Comparison of ENCODE assay signal across 29 cellular contexts in genomic region chr3:49079270-49079669, GRCh38. TPM values are rescaled to one million over a fixed set of nuclear protein-coding genes. Genes with fewer than 3 reads are reported as not detected.
"Had no signal": no experiment of that assay in that cellular context is flagged by ENCODE, and none has a peak within 500 bp of the region (broad histone marks: within the 10 kb centered on the region; RNA-seq: fewer than 3 reads in every experiment).

No MANE protein-coding gene starts in this region.

- H3K4me1 Mint-ChIP-seq: mesothelial cell of epicardium, nephron progenitor cell, neural progenitor cell had no signal

- ATAC-seq: natural killer cell; sciatic nerve; stimulated activated naive B cell treated with anti-CD40 and anti-IgM and Interleukin-4, amounts not matched to agents 10 μg/mL and 1 μg/mL and 100 μg/mL, for 72 hours; stimulated activated naive CD8-positive, alpha-beta T cell treated with anti-CD3 and anti-CD28 coated beads, Interleukin-15, Interleukin-2, amounts not matched to agents 100 U/mL and 50 U/mL, for 24 hours had no signal

- H3K4me3 ChIP-seq: left ventricle myocardium inferior, lung, neural progenitor cell, right atrium auricular region, skin epidermis, stomach, suprapubic skin, thoracic aorta, tibial artery, uterus had no signal

- DNase-seq: hypothalamus; immature natural killer cell; left ventricle myocardium inferior; mesendoderm; naive B cell; natural killer cell; nephron progenitor cell; occipital lobe; stimulated activated CD4-positive, alpha-beta T cell treated with anti-CD3 and anti-CD28 coated beads, Interleukin-12 subunit alpha, Interleukin-12 subunit beta, amount 100 ng/mL, for 4 hours; stimulated activated CD4-positive, alpha-beta T cell treated with anti-CD3 and anti-CD28 coated beads, Interleukin-15, amount 100 ng/mL, for 24 hours; stimulated activated CD4-positive, alpha-beta T cell treated with anti-CD3 and anti-CD28 coated beads, Interleukin-2, amount 100 ng/mL, for 24 hours; stimulated activated CD4-positive, alpha-beta T cell treated with anti-CD3 and anti-CD28 coated beads, Interleukin-4, amount 100 ng/mL, for 1 hour; stimulated activated naive B cell treated with anti-CD40 and anti-IgM and Interleukin-4, amounts not matched to agents 10 μg/mL and 1 μg/mL and 100 μg/mL, for 72 hours; stimulated activated naive CD8-positive, alpha-beta T cell treated with anti-CD3 and anti-CD28 coated beads, Interleukin-15, Interleukin-2, amounts not matched to agents 100 U/mL and 50 U/mL, for 24 hours; stomach; tibial artery; uterus had no signal

- FAIRE-seq: islet of Langerhans had no signal

- H3K4me1 ChIP-seq: neural progenitor cell, tibial artery, uterus had no signal

- H3K27me3 Mint-ChIP-seq: naive B cell; progenitor cell of endocrine pancreas; stimulated activated naive B cell treated with anti-CD40 and anti-IgM and Interleukin-4, amounts not matched to agents 10 μg/mL and 1 μg/mL and 100 μg/mL, for 72 hours; type B pancreatic cell had no signal

- H3K27ac Mint-ChIP-seq: immature natural killer cell; mesothelial cell of epicardium; naive B cell; natural killer cell; nephron progenitor cell; neural progenitor cell; stimulated activated naive B cell treated with anti-CD40 and anti-IgM and Interleukin-4, amounts not matched to agents 10 μg/mL and 1 μg/mL and 100 μg/mL, for 72 hours; type B pancreatic cell had no signal

- H3K4me3 Mint-ChIP-seq: immature natural killer cell; mesothelial cell of epicardium; naive B cell; natural killer cell; nephron progenitor cell; neural progenitor cell; stimulated activated naive B cell treated with anti-CD40 and anti-IgM and Interleukin-4, amounts not matched to agents 10 μg/mL and 1 μg/mL and 100 μg/mL, for 72 hours; type B pancreatic cell had no signal

- H3K36me3 ChIP-seq: neural progenitor cell, uterus had no signal

- H3K9ac ChIP-seq: neural progenitor cell had no signal

- H3K9me3 ChIP-seq: left ventricle myocardium inferior, neutrophil, right atrium auricular region, stomach, suprapubic skin, thoracic aorta, tibial artery, uterus had no signal

- H3K27ac ChIP-seq: left ventricle myocardium inferior, neural progenitor cell, neutrophil, right atrium auricular region, skin epidermis, stomach, suprapubic skin, thoracic aorta, tibial artery, uterus had no signal

- H3K27me3 ChIP-seq: neural progenitor cell, neutrophil, right atrium auricular region, stomach, suprapubic skin, tibial artery, uterus had no signal

- H3K36me3 Mint-ChIP-seq: naive B cell, natural killer cell had no signal

- H3K9me3 Mint-ChIP-seq: immature natural killer cell; mesothelial cell of epicardium; naive B cell; natural killer cell; nephron progenitor cell; neural progenitor cell; stimulated activated naive B cell treated with anti-CD40 and anti-IgM and Interleukin-4, amounts not matched to agents 10 μg/mL and 1 μg/mL and 100 μg/mL, for 72 hours; type B pancreatic cell had no signal

RNA-seq across cellular contexts. Expression of gene LAMB2, which starts 53.6 kb away (rescaled TPM):
- polyA plus RNA-seq: immature natural killer cell had no signal
